In genomic region chr12:109934026-109934425, GRCh38 we compare ENCODE assay signal across 8 cellular contexts. TPM values are rescaled to one million over a fixed set of nuclear protein-coding genes. Genes with fewer than 3 reads are reported as not detected.
DNase-seq lines count a peak whose midpoint lies in the region; ATAC-seq and TF ChIP-seq lines count a peak whose summit lies in the region.

No MANE protein-coding gene starts in this region.

- ATAC-seq in heart right ventricle: peak in 1 of 8 donors; percentile 30
- no peak for ATAC-seq in left ventricle myocardium superior
- ATAC-seq in PC-3: peak; percentile 74
- no peak for ATAC-seq in HG02571 (IDR thresholded peaks at IDR 0.05; ENCODE audit: unreplicated experiment)

- H3K4me1 ChIP-seq in heart right ventricle (peaks cover 0 to 24% (median 10%) of the 10 kb centered on the region in 9 donors), PC-3 (ENCODE audit: insufficient read depth, low read length) (no peaks in the 10 kb centered on the region), transverse colon (peaks cover 0 to 9% (median 3%) of the 10 kb centered on the region in 4 donors), HAP-1 (no peaks in the 10 kb centered on the region)

- no TSS peak for BruUV-seq in PC-3 (replicated peaks; lab: Mats Ljungman, UMichigan)

- no peaks in the 10 kb centered on the region for H3F3A ChIP-seq in PC-3 (ENCODE audit: low read length, unreplicated experiment)

- POLR2A ChIA-PET in PC-3 (lab: Charles Lee; ENCODE audit: unreplicated experiment): no interaction called here

- intact Hi-C loops in heart right ventricle (cut with DNase I) (no loop called here), left ventricle myocardium superior (cut with micrococcal nuclease) (no loop called here), PC-3 (cut with micrococcal nuclease) (loop anchor here (10.0 kb wide), 1 partner anchor 101 kb away; no protein-coding TSS in a partner anchor), transverse colon (cut with DNase I; ENCODE audit: low total_unique reads) (no loop called here)

- H2AFZ ChIP-seq in PC-3 (ENCODE audit: low read length): no peak overlapping the region

- no peaks in the 10 kb centered on the region for H3K9me3 ChIP-seq in heart right ventricle
- no peaks in the 10 kb centered on the region for H3K9me3 ChIP-seq in PC-3 (ENCODE audit: low read length)
- H3K9me3 ChIP-seq in transverse colon: no peaks in the 10 kb centered on the region
- no peaks in the 10 kb centered on the region for H3K9me3 ChIP-seq in HAP-1

- CTCF ChIA-PET in PC-3 (lab: Charles Lee): no interaction called here

- H3K79me2 ChIP-seq in PC-3 (ENCODE audit: low read length): no peaks in the 10 kb centered on the region

- peak overlapping the region in 2 of 10 donors; percentile 7 to 72 for H3K27ac ChIP-seq in heart right ventricle
- H3K27ac ChIP-seq in PC-3 (ENCODE audit: low read length): no peak overlapping the region
- no peak overlapping the region for H3K27ac ChIP-seq in transverse colon

- TF ChIP-seq POLR2A in transverse colon (IDR thresholded peaks at IDR 0.05): no peak

- H4K20me1 ChIP-seq in PC-3 (ENCODE audit: low read length): no peaks in the 10 kb centered on the region

- no peak overlapping the region for H3K9ac ChIP-seq in PC-3 (ENCODE audit: low read length)

- in situ Hi-C loops in transverse colon (cut with MboI; ENCODE audit: low pct_ligation_motif_present in 1 of 4, low pct_unique_long_range_greater_than_20kb in 1 of 4, low sequenced_read_pairs in 3 of 4): no loop called here
- in situ Hi-C loops in HAP-1 (cut with MboI; ENCODE audit: low sequenced_read_pairs): no loop called here

- WGBS in heart right ventricle, 2 donors: 79 to 84% methylated on average over 5 of the region's 5 CpGs
- 68% methylated on average over 5 of the region's 5 CpGs for WGBS in transverse colon (ENCODE audit: low coverage in 1 of 2), 2 donors

- DNase-seq in heart right ventricle: no peak
- DNase-seq in left ventricle myocardium superior: no peak
- peak; percentile 38 for DNase-seq in PC-3
- no peak for DNase-seq in epithelial cell of esophagus (ENCODE audit: low read depth)
- DNase-seq in transverse colon: no peak
- no peak for DNase-seq in COLO668 (lab: John Stamatoyannopoulos, UW; ENCODE audit: unreplicated experiment)
- DNase-seq in HAP-1 (ENCODE audit: low spot score in 2 of 2): no peak

- H3K9me2 ChIP-seq in PC-3 (replicated peaks; ENCODE audit: low read length): no peaks in the 10 kb centered on the region

- H3K36me3 ChIP-seq in heart right ventricle: peaks cover 0 to 100% (median 68%) of the 10 kb centered on the region in 9 donors
- H3K36me3 ChIP-seq in PC-3 (ENCODE audit: low read depth, low read length): peaks cover 34% of the 10 kb centered on the region
- H3K36me3 ChIP-seq in transverse colon: peaks cover 0 to 54% (median 26%) of the 10 kb centered on the region in 4 donors
- H3K36me3 ChIP-seq in HAP-1 (replicated peaks): peaks cover 37% of the 10 kb centered on the region

- H3K27me3 ChIP-seq in heart right ventricle (no peaks in the 10 kb centered on the region), PC-3 (ENCODE audit: low read length) (no peaks in the 10 kb centered on the region), transverse colon (no peaks in the 10 kb centered on the region), HAP-1 (ENCODE audit: low read depth) (no peaks in the 10 kb centered on the region)

- no peak for TF ChIP-seq EP300 in transverse colon (IDR thresholded peaks at IDR 0.05; ENCODE audit: low read depth)

- H3K4me3 ChIP-seq in heart right ventricle (no peak overlapping the region), PC-3 (ENCODE audit: low read length) (no peak overlapping the region), epithelial cell of esophagus (ENCODE audit: low read length) (no peak overlapping the region), transverse colon (no peak overlapping the region), HAP-1 (no peak overlapping the region)

- TF ChIP-seq CTCF in heart right ventricle (IDR thresholded peaks at IDR 0.05) (peak in 6 of 9 donors; percentile 26 to 50 (median 36)), PC-3 (conservative IDR thresholded peaks at IDR 0.05; ENCODE audit: low read depth, low read length) (peak; percentile 71), epithelial cell of esophagus (IDR thresholded peaks at IDR 0.05; ENCODE audit: insufficient read depth, low read depth, low read length, missing control alignments) (peak; percentile 24), transverse colon (IDR thresholded peaks at IDR 0.05) (peak in 4 of 5 experiments; percentile 7 to 19 (median 13))

- H3K4me2 ChIP-seq in PC-3 (ENCODE audit: low read length): no peak overlapping the region

RNA-seq across cellular contexts. Expression of gene TCHP, which starts 34.0 kb away (rescaled TPM):
- total RNA-seq in heart right ventricle (10 to 100 TPM in 4 of 10 donors, 1 to 10 TPM in 6; 7.0 to 14.1 (median 9.1) TPM), left ventricle myocardium superior (11.4 TPM), PC-3 (2014; rRNA removed) (21.6 and 42.8 TPM in 2 replicates), transverse colon (10 to 100 TPM; 27.5 to 54.7 (median 30.7) TPM)
- polyA plus RNA-seq in heart right ventricle: 10 to 100 TPM in 1 of 2 donors, 1 to 10 TPM in 1; 7.3 to 13.2 TPM

RNA-seq across cellular contexts. Expression of gene GLTP, which starts 53.7 kb away (rescaled TPM):
- total RNA-seq in heart right ventricle (10 to 100 TPM; 18.0 to 28.0 (median 22.0) TPM), left ventricle myocardium superior (19.8 TPM), PC-3 (2014; rRNA removed) (78.2 and 82.6 TPM in 2 replicates), transverse colon (100 to 1,000 TPM in 3 of 4 donors, 10 to 100 TPM in 1; 35.6 to 287 (median 167) TPM)
- polyA plus RNA-seq in heart right ventricle: 10 to 100 TPM; 19.4 to 23.1 TPM

Comparison
In these comparisons a context has a peak if more than half of its experiments do, and no peak if none do; other contexts are left out.
1. CTCF ChIP-seq: peak in every context shown above with its lines; median percentile 71 in PC-3; 36 in heart right ventricle; 24 in epithelial cell of esophagus; 13 in transverse colon.